In genomic region chr2:15805206-15805605, GRCh38 we compare ENCODE assay signal across 30 cellular contexts.
"Had no signal": no experiment of that assay in that cellular context is flagged by ENCODE, and none has a peak within 500 bp of the region (broad histone marks: within the 10 kb centered on the region; RNA-seq: fewer than 3 reads in every experiment).

No MANE protein-coding gene starts in this region.

- H3K9me3 ChIP-seq: colonic mucosa, esophagus muscularis mucosa, esophagus squamous epithelium, gastrocnemius medialis, gastroesophageal sphincter, heart left ventricle, heart right ventricle had no signal

- H3K27ac Mint-ChIP-seq: dendritic cell treated with granulocyte-macrophage colony-stimulating factor and Interleukin-4, amounts not matched to agents 40 ng/mL and 50 ng/mL, for 4 days; effector memory CD8-positive, alpha-beta T cell; endodermal cell had no signal

- H3K79me2 ChIP-seq: hepatocyte had no signal

- H3K27me3 Mint-ChIP-seq: dendritic cell treated with granulocyte-macrophage colony-stimulating factor and Interleukin-4, amounts not matched to agents 40 ng/mL and 50 ng/mL, for 4 days had no signal

- DNase-seq: colonic mucosa; cortex of kidney; dermis blood vessel endothelial cell; dorsolateral prefrontal cortex; effector CD4-positive, alpha-beta T cell; effector CD8-positive, alpha-beta T cell; effector memory CD4-positive, alpha-beta T cell; effector memory CD8-positive, alpha-beta T cell; endodermal cell; erythroblast; esophagus squamous epithelium; foreskin fibroblast; foreskin keratinocyte; foreskin melanocyte; gastrocnemius medialis; glutamatergic neuron; head of caudate nucleus; heart left ventricle; heart right ventricle had no signal

- H3K9me3 Mint-ChIP-seq: dendritic cell treated with granulocyte-macrophage colony-stimulating factor and Interleukin-4, amounts not matched to agents 40 ng/mL and 50 ng/mL, for 4 days; effector memory CD8-positive, alpha-beta T cell; endodermal cell had no signal

- H3K27ac ChIP-seq: colonic mucosa, coronary artery, dorsolateral prefrontal cortex, epithelial cell of prostate, esophagus muscularis mucosa, esophagus squamous epithelium, foreskin keratinocyte, gastrocnemius medialis, gastroesophageal sphincter, heart left ventricle, heart right ventricle, hepatocyte had no signal

- ATAC-seq: effector memory CD8-positive, alpha-beta T cell; esophagus mucosa; foreskin keratinocyte; gastrocnemius medialis; gastroesophageal sphincter; heart left ventricle; heart right ventricle had no signal

- H3K4me3 ChIP-seq: colonic mucosa, coronary artery, dorsolateral prefrontal cortex, esophagus muscularis mucosa, esophagus squamous epithelium, gastrocnemius medialis, gastroesophageal sphincter, heart left ventricle, heart right ventricle, hepatocyte had no signal

- H3K4me3 Mint-ChIP-seq: dendritic cell treated with granulocyte-macrophage colony-stimulating factor and Interleukin-4, amounts not matched to agents 40 ng/mL and 50 ng/mL, for 4 days; effector memory CD8-positive, alpha-beta T cell; endodermal cell had no signal

- H2AFZ ChIP-seq: hepatocyte had no signal

- H3K27me3 ChIP-seq: colonic mucosa, dorsolateral prefrontal cortex, esophagus muscularis mucosa, esophagus squamous epithelium, foreskin keratinocyte, gastrocnemius medialis, gastroesophageal sphincter, heart right ventricle, hepatocyte had no signal

- H3K4me1 ChIP-seq: colonic mucosa, foreskin keratinocyte, gastrocnemius medialis, gastroesophageal sphincter had no signal

- FAIRE-seq: colon, endometrium, endothelial cell of umbilical vein, frontal cortex had no signal

- H3K4me2 ChIP-seq: hepatocyte had no signal

- H3K36me3 ChIP-seq: colonic mucosa, esophagus muscularis mucosa, esophagus squamous epithelium, gastrocnemius medialis, gastroesophageal sphincter, heart left ventricle, heart right ventricle had no signal
